6 cellular contexts compared by ENCODE assay signal in genomic region chr18:14501894-14502293, GRCh38. TPM values are rescaled to one million over a fixed set of nuclear protein-coding genes. Genes with fewer than 3 reads are reported as not detected.
"Had no signal": no experiment of that assay in that cellular context is flagged by ENCODE, and none has a peak within 500 bp of the region (broad histone marks: within the 10 kb centered on the region; RNA-seq: fewer than 3 reads in every experiment).

No MANE protein-coding gene starts in this region.

RNA-seq across cellular contexts. Expression of gene POTEC, which starts 41.5 kb away (rescaled TPM):
- total RNA-seq: GM23338, H9, HT-29, IMR-90, K562 had no signal
- polyA plus RNA-seq: GM23338, H1, IMR-90 had no signal
